8 cellular contexts compared by ENCODE assay signal in the genomic region with DNA sequence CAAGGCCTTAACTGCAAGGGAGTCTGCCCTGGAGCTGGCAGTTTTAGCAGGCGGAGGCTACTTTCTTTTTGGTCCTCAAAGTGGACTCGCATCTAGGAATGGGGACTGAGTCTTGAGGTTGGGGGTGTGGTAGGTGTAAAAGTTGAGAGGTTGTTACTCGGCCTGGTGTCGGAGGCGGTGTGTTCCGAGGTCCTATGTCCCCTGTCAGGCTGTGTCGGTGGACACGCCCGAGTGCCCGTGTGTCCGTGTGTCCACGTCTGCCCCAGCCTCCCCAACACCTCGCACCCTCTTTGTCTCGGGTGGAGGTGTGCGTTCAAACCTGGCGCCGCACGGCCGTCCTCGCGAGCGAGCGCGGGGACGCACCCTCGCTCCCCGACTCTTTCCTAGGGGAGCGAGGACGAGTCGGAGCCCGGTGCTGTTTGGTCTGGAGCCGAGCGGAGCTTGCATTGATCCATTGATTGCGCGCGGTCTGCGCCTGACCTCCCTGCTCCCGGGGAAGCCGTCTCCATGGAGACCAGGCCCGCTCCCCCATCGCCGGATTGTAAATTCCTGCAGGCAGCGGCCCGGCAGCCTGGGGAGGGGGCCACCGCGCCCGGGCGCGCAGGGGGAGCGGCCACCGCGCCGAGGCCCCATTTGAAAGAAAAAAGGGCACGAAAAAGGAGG. TPM values are rescaled to one million over a fixed set of nuclear protein-coding genes. Genes with fewer than 3 reads are reported as not detected.
DNase-seq lines count a peak whose midpoint lies in the region; TF ChIP-seq lines count a peak whose summit lies in the region.

No MANE protein-coding gene starts in this region.

- peaks cover 27% of the 10 kb centered on the region for H3K4me1 ChIP-seq in ACC112 (ENCODE audit: control insufficient read depth, insufficient read depth, low read length, unreplicated experiment)
- peaks cover 0 to 27% of the 10 kb centered on the region in 2 donors for H3K4me1 ChIP-seq in muscle layer of duodenum (ENCODE audit: control insufficient read depth in 1 of 2, insufficient read depth in 2 of 2, low read length in 2 of 2)

- peak overlapping the region; percentile 84 for H3K4me3 Mint-ChIP-seq in HFFc6

- peak overlapping the region; percentile 81 for H3K4me3 ChIP-seq in ACC112 (ENCODE audit: low read depth, low read length)
- peak overlapping the region; percentile 60 for H3K4me3 ChIP-seq in choroid plexus epithelial cell (ENCODE audit: low read depth, low read length)
- H3K4me3 ChIP-seq in muscle layer of duodenum (ENCODE audit: low read depth in 1 of 2, low read length in 2 of 2) = peak overlapping the region; percentile 53 to 68

- peaks cover 15% of the 10 kb centered on the region for H3K27me3 ChIP-seq in ACC112 (ENCODE audit: insufficient read depth, low read length)
- peaks cover 41% of the 10 kb centered on the region for H3K27me3 ChIP-seq in muscle layer of duodenum (ENCODE audit: low read depth, low read length)

- H3K36me3 ChIP-seq in ACC112 (ENCODE audit: insufficient read depth, low read length) = no peaks in the 10 kb centered on the region
- H3K36me3 ChIP-seq in muscle layer of duodenum (ENCODE audit: control insufficient read depth in 1 of 2, insufficient read depth in 2 of 2, low read length in 2 of 2) = no peaks in the 10 kb centered on the region

- peaks cover 3% of the 10 kb centered on the region for H3K27me3 Mint-ChIP-seq in HFFc6 (ENCODE audit: insufficient read depth)

- TF ChIP-seq CTCF in HFFc6 (IDR thresholded peaks at IDR 0.05) (no peak), choroid plexus epithelial cell (conservative IDR thresholded peaks at IDR 0.05; ENCODE audit: low read depth, low read length) (no peak)

- H3K79me2 ChIP-seq in ACC112 (ENCODE audit: control insufficient read depth, insufficient read depth, low read length, unreplicated experiment) = peaks cover 12% of the 10 kb centered on the region

- H3K36me3 Mint-ChIP-seq in HFFc6 (ENCODE audit: low read depth) = peaks cover 3% of the 10 kb centered on the region; the same call in 1 of the 2 replicates

- no peaks in the 10 kb centered on the region for H3K9me3 ChIP-seq in muscle layer of duodenum (ENCODE audit: control insufficient read depth in 1 of 2, low read length in 2 of 2)

- no peak overlapping the region for H3K27ac Mint-ChIP-seq in HFFc6

- DNase-seq in HFFc6 = no peak
- DNase-seq in choroid plexus epithelial cell (ENCODE audit: low read depth) = no peak
- DNase-seq in Ammon's horn (ENCODE audit: low spot score) = no peak
- no peak for DNase-seq in cortex of kidney (lab: John Stamatoyannopoulos, UW)
- no peak for DNase-seq in NCI-H446 (lab: John Stamatoyannopoulos, UW)
- no peak for DNase-seq in SKM-1 (lab: John Stamatoyannopoulos, UW; ENCODE audit: unreplicated experiment)

- H3K27ac ChIP-seq in ACC112 (ENCODE audit: low read depth, low read length) (no peak overlapping the region), muscle layer of duodenum (ENCODE audit: low read length) (no peak overlapping the region)

- H2AFZ ChIP-seq in ACC112 (ENCODE audit: low read length, unreplicated experiment) = peak overlapping the region; percentile 60

- no peaks in the 10 kb centered on the region for H3K9me3 Mint-ChIP-seq in HFFc6

- peaks cover 48% of the 10 kb centered on the region for H3K4me1 Mint-ChIP-seq in HFFc6 (ENCODE audit: low read depth)

RNA-seq across cellular contexts. Expression of a gene that starts 0.5 kb away (rescaled TPM):
- 10 to 100 TPM; 37.0 to 75.0 (median 44.3) TPM for total RNA-seq in HFFc6 (2021; fragmentation: NEBNext Ultra II Directional; extraction: Animal tissue kit (Norgen Biotek cat#: 25700))

RNA-seq across cellular contexts. Expression of a gene that starts 46.2 kb away (rescaled TPM):
- 10 to 100 TPM; 12.7 to 17.1 (median 16.4) TPM for total RNA-seq in HFFc6 (2021; fragmentation: NEBNext Ultra II Directional; extraction: Animal tissue kit (Norgen Biotek cat#: 25700))
